In genomic region chr6:43778976-43779863, GRCh38 we compare ENCODE assay signal across 1 cellular context.
TF ChIP-seq lines count a peak whose summit lies in the region.

No MANE protein-coding gene starts in this region.

TF ChIP-seq in WTC11, 78 proteins besides CTCF, POLR2A, EP300 and RAD21 (continued from another document):
- TF ChIP-seq USF2 (CRISPR knock-in tag; IDR thresholded peaks at IDR 0.05) = no peak
- no peak for TF ChIP-seq CBFB (CRISPR knock-in tag; IDR thresholded peaks at IDR 0.05; ENCODE audit: low read depth)
- no peak for TF ChIP-seq ERG (CRISPR knock-in tag; IDR thresholded peaks at IDR 0.05)
